33 cellular contexts compared by ENCODE assay signal in the genomic region with DNA sequence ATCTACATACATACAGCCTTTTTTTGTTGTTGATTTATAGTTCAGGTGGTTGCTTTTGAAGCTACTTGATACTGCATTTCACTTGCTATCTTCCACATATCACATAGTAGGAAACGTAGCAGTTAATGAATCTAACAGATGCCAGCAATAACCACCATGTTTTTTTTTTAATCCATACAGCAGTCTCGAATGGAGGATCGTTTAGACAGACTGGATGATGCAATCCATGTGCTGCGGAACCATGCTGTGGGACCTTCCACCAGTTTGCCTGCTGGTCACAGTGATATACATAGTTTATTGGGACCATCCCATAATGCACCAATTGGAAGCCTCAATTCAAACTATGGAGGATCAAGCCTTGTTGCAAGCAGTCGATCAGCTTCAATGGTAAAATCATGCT.
A peak's percentile ranks its signal among the peaks of the same experiment; 100 is the strongest.
DNase-seq lines count a peak whose midpoint lies in the region; ATAC-seq, FAIRE-seq and TF ChIP-seq lines count a peak whose summit lies in the region.
"Had no signal": no experiment of that assay in that cellular context is flagged by ENCODE, and none has a peak within 500 bp of the region (broad histone marks: within the 10 kb centered on the region; RNA-seq: fewer than 3 reads in every experiment).

No MANE protein-coding gene starts in this region.

- ATAC-seq in HG03571 (IDR thresholded peaks at IDR 0.05; ENCODE audit: unreplicated experiment) = no peak
- ATAC-seq: A549; activated naive CD8-positive, alpha-beta T cell treated with anti-CD3 and anti-CD28 coated beads, Interleukin-2, amount 50 U/mL, for 24 hours; activated T-cell treated with anti-CD3 and anti-CD28 coated beads, Interleukin-2, amount 50 U/mL, for 72 hours; Right ventricle myocardium inferior; sciatic nerve; stimulated activated naive CD8-positive, alpha-beta T cell treated with anti-CD3 and anti-CD28 coated beads, Interleukin-15, amount 100 ng/mL, for 72 hours had no signal

- H4K8ac ChIP-seq in H1 (ENCODE audit: extremely low read depth, insufficient read depth, low read length) = no peak overlapping the region

- no peak overlapping the region for H3K14ac ChIP-seq in H1 (ENCODE audit: insufficient read length)

- H3K23me2 ChIP-seq in H1 (ENCODE audit: low read depth, low read length) = no peaks in the 10 kb centered on the region

- TF ChIP-seq RAD21 in H1 (IDR thresholded peaks at IDR 0.05 in 1 of 2, conservative IDR thresholded peaks at IDR 0.05 in 1 of 2; ENCODE audit: low read depth in 2 of 2, low read length in 2 of 2) = no peak

- H3K4me3 ChIP-seq in H1 (ENCODE audit: extremely low read depth in 1 of 4, insufficient read depth in 2 of 4, low read depth in 3 of 4, low read length in 4 of 4) = no peak overlapping the region
- H3K4me3 ChIP-seq: A549, cardiac muscle cell, coronary artery, HAP-1, thoracic aorta had no signal

- H3K9me3 ChIP-seq in H1 (ENCODE audit: insufficient read depth in 2 of 2, low read depth in 1 of 2, low read length in 1 of 2) = no peaks in the 10 kb centered on the region
- H3K9me3 ChIP-seq: HAP-1, thoracic aorta had no signal

- no peak overlapping the region for H3K56ac ChIP-seq in H1 (replicated peaks; ENCODE audit: insufficient read length, low read depth, low read length)

- peak overlapping the region; percentile 89 for H4K5ac ChIP-seq in H1 (ENCODE audit: insufficient read length, low read depth, low read length)

- no peaks in the 10 kb centered on the region for H3K27me3 ChIP-seq in H1 (replicated peaks in 1 of 4; ENCODE audit: control insufficient read depth in 3 of 4, extremely low read depth in 1 of 4, insufficient read depth in 3 of 4, low read length in 3 of 4)
- H3K27me3 ChIP-seq: cardiac muscle cell had no signal

- H3K9ac ChIP-seq in H1 (replicated peaks in 1 of 4; ENCODE audit: extremely low read depth in 1 of 4, low read depth in 3 of 4, low read length in 3 of 4) = no peak overlapping the region

- no peak overlapping the region for H2BK15ac ChIP-seq in H1 (ENCODE audit: low read length)

- peak; percentile 20 for DNase-seq in NCI-H82 (lab: John Stamatoyannopoulos, UW)
- DNase-seq in NCI-H82 treated with DMSO at 0.1 percent for 48 hours (lab: John Stamatoyannopoulos, UW; ENCODE audit: unreplicated experiment) = no peak
- peak; percentile 39 for DNase-seq in NCI-H2171 (lab: John Stamatoyannopoulos, UW)
- no peak for DNase-seq in H1 (ENCODE audit: low read depth in 1 of 2, low spot score in 2 of 2)
- DNase-seq in posterior cingulate gyrus = no peak
- DNase-seq in NCI-H226 = no peak
- DNase-seq in NCI-H2107 treated with DMSO at 0.1 percent for 48 hours (lab: John Stamatoyannopoulos, UW; ENCODE audit: unreplicated experiment) = no peak
- DNase-seq: activated CD4-positive, alpha-beta T cell treated with anti-CD3 and anti-CD28 coated beads, Interleukin-2, amount 50 U/mL, for 48 hours; activated CD4-positive, CD25-positive, alpha-beta regulatory T cell treated with anti-CD3 and anti-CD28 coated beads, Interleukin-2, amount 50 U/mL, for 72 hours; activated naive CD8-positive, alpha-beta T cell treated with anti-CD3 and anti-CD28 coated beads, Interleukin-2, amount 50 U/mL, for 24 hours; activated T-cell treated with anti-CD3 and anti-CD28 coated beads, Interleukin-2, amount 50 U/mL, for 72 hours; AML-193; CD4-positive, alpha-beta T cell; effector memory CD4-positive, alpha-beta T cell; kidney glomerular epithelial cell; NCI-H1105; NCI-H2081 treated with DMSO at 0.1 percent for 48 hours; NCI-H524 treated with DMSO at 0.1 percent for 48 hours; stimulated activated CD4-positive, alpha-beta T cell treated with anti-CD3 and anti-CD28 coated beads, Interleukin-12 subunit alpha, Interleukin-12 subunit beta, amount 100 ng/mL, for 4 hours; stimulated activated CD4-positive, alpha-beta T cell treated with anti-CD3 and anti-CD28 coated beads, Interleukin-2, amount 100 ng/mL, for 48 hours; stimulated activated naive CD8-positive, alpha-beta T cell treated with anti-CD3 and anti-CD28 coated beads, Interleukin-15, amount 100 ng/mL, for 72 hours; T-helper 2 cell had no signal

- CTCF ChIA-PET in H1 (lab: Charles Lee; ENCODE audit: partially characterized antibody) = interaction anchor here (0.7 to 1.7 kb wide), 2 partner anchors 15 to 107 kb away, joined by 3 to 4 read pairs; no protein-coding TSS in a partner anchor

- no peak overlapping the region for H2AFZ ChIP-seq in H1 (ENCODE audit: low read length)

- H3K23ac ChIP-seq in H1 (ENCODE audit: insufficient read length) = no peak overlapping the region

- no peak overlapping the region for H2BK5ac ChIP-seq in H1 (ENCODE audit: low read depth, low read length)

- H3K79me2 ChIP-seq in H1 (ENCODE audit: control insufficient read depth in 1 of 2, insufficient read depth in 2 of 2, low read length in 2 of 2) = no peaks in the 10 kb centered on the region

- no peak for TF ChIP-seq POLR2A in H1 (IDR thresholded peaks at IDR 0.05; ENCODE audit: control extremely low read depth in 1 of 2, low read depth in 2 of 2, low read length in 2 of 2)

- no peak overlapping the region for H3K4ac ChIP-seq in H1 (replicated peaks; ENCODE audit: insufficient read length, low read depth, low read length)

- H2BK120ac ChIP-seq in H1 (replicated peaks; ENCODE audit: low read depth, low read length) = no peak overlapping the region

- TF ChIP-seq EP300 in H1 (IDR thresholded peaks at IDR 0.05; ENCODE audit: borderline replicate concordance in 1 of 2, low read depth in 2 of 2, low read length in 2 of 2) = no peak

- no peak for TF ChIP-seq CTCF in H1 (IDR thresholded peaks at IDR 0.05; ENCODE audit: control extremely low read depth in 1 of 3, insufficient read depth in 1 of 3, low read depth in 1 of 3, low read length in 3 of 3)

- no peak overlapping the region for H3K27ac ChIP-seq in H1 (ENCODE audit: low read depth, low read length)
- H3K27ac ChIP-seq: A549, cardiac muscle cell, coronary artery, thoracic aorta had no signal

- WGBS in H1 (ENCODE audit: extremely low coverage in 1 of 2, insufficient coverage in 1 of 2, insufficient read length in 1 of 2, insufficient replicate concordance in 2 of 2, low coverage in 1 of 2, low lambda C conversion rate in 2 of 2, missing lambda C conversion rate in 1 of 2), 2 experiments = 74% methylated on average over 5 of the region's 5 CpGs; no CpG with 5 or more reads in 1 of the 2 experiments

- H2BK20ac ChIP-seq in H1 (ENCODE audit: low read length) = no peak overlapping the region

- H4K20me1 ChIP-seq in H1 (replicated peaks in 1 of 2; ENCODE audit: control insufficient read depth in 1 of 2, insufficient read depth in 2 of 2, low read length in 2 of 2) = no peaks in the 10 kb centered on the region

- peaks cover 0 to 13% (median 7%) of the 10 kb centered on the region in 4 experiments; a peak in 3 of 7 replicates for H3K4me1 ChIP-seq in H1 (replicated peaks in 1 of 4; ENCODE audit: control insufficient read depth in 3 of 4, insufficient read depth in 4 of 4, low read length in 3 of 4)
- H3K4me1 ChIP-seq: A549 had no signal

- H3K4me2 ChIP-seq in H1 (ENCODE audit: insufficient read depth in 1 of 2, low read depth in 2 of 2, low read length in 2 of 2) = no peak overlapping the region
- H3K4me2 ChIP-seq: A549 had no signal

- peak overlapping the region; percentile 46; the same call in 1 of the 2 replicates for H2BK12ac ChIP-seq in H1 (ENCODE audit: low read depth, low read length)

- no peaks in the 10 kb centered on the region for H3K79me1 ChIP-seq in H1 (ENCODE audit: low read depth, low read length)

- intact Hi-C loops in posterior cingulate gyrus (cut with DNase I) = no loop called here

- FAIRE-seq in H1 (lab: Jason Lieb, UNC) = peak; percentile 88
- FAIRE-seq: astrocyte, D721Med, urothelium cell line had no signal

- POLR2A ChIA-PET in H1 (lab: Charles Lee; ENCODE audit: partially characterized antibody) = interaction anchor here (0.6 to 1.3 kb wide), 3 partner anchors 15 to 54 kb away, joined by 3 to 5 read pairs (median 3); no protein-coding TSS in a partner anchor

- H3K36me3 ChIP-seq in H1 (ENCODE audit: control insufficient read depth in 2 of 4, insufficient read depth in 4 of 4, low read length in 3 of 4) = peaks cover 0 to 11% (median 5%) of the 10 kb centered on the region in 4 experiments; a peak in 4 of 8 replicates
- H3K36me3 ChIP-seq: thoracic aorta had no signal

- no peak overlapping the region for H2AK5ac ChIP-seq in H1 (ENCODE audit: low read depth, low read length)

- H4K91ac ChIP-seq in H1 (replicated peaks; ENCODE audit: insufficient read length, low read length) = no peak overlapping the region

- no peak overlapping the region; the same call in 1 of the 2 replicates for H3K18ac ChIP-seq in H1 (ENCODE audit: extremely low read depth, low read length)

TF ChIP-seq in H1, 55 proteins besides CTCF, POLR2A, EP300 and RAD21 (continues in another document):
- TF ChIP-seq BACH1 (IDR thresholded peaks at IDR 0.05; ENCODE audit: low read length) (no peak), JUND (IDR thresholded peaks at IDR 0.05; ENCODE audit: low read length) (peak; percentile 79), CTBP2 (IDR thresholded peaks at IDR 0.05; ENCODE audit: borderline replicate concordance, insufficient read depth, insufficient read length, low read length) (no peak), TAF7 (optimal IDR thresholded peaks at IDR 0.05; ENCODE audit: borderline replicate concordance, low read depth, low read length) (no peak), SIRT6 (IDR thresholded peaks at IDR 0.05; ENCODE audit: low read length) (no peak), CHD2 (IDR thresholded peaks at IDR 0.05; ENCODE audit: low read length) (no peak), POLR2AphosphoS5 (IDR thresholded peaks at IDR 0.05; ENCODE audit: low read depth, low read length) (no peak), CEBPB (IDR thresholded peaks at IDR 0.05; ENCODE audit: low read depth, low read length) (peak; percentile 98)
- TF ChIP-seq, protein P1, sequence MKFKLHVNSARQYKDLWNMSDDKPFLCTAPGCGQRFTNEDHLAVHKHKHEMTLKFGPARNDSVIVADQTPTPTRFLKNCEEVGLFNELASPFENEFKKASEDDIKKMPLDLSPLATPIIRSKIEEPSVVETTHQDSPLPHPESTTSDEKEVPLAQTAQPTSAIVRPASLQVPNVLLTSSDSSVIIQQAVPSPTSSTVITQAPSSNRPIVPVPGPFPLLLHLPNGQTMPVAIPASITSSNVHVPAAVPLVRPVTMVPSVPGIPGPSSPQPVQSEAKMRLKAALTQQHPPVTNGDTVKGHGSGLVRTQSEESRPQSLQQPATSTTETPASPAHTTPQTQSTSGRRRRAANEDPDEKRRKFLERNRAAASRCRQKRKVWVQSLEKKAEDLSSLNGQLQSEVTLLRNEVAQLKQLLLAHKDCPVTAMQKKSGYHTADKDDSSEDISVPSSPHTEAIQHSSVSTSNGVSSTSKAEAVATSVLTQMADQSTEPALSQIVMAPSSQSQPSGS (IDR thresholded peaks at IDR 0.05; ENCODE audit: low read length) = no peak
- TF ChIP-seq, protein P2, sequence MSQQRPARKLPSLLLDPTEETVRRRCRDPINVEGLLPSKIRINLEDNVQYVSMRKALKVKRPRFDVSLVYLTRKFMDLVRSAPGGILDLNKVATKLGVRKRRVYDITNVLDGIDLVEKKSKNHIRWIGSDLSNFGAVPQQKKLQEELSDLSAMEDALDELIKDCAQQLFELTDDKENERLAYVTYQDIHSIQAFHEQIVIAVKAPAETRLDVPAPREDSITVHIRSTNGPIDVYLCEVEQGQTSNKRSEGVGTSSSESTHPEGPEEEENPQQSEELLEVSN (IDR thresholded peaks at IDR 0.05) = no peak

Comparison
In these comparisons a context has a peak if more than half of its experiments do, and no peak if none do; other contexts are left out.
1. DNase-seq: peak in NCI-H82 (single experiment) and NCI-H2171 (single experiment); none in NCI-H82 treated with DMSO at 0.1 percent for 48 hours (single experiment), H1 (0 of 2), posterior cingulate gyrus (0 of 10), NCI-H226 (single experiment) and NCI-H2107 treated with DMSO at 0.1 percent for 48 hours (single experiment).